In the genomic region with DNA sequence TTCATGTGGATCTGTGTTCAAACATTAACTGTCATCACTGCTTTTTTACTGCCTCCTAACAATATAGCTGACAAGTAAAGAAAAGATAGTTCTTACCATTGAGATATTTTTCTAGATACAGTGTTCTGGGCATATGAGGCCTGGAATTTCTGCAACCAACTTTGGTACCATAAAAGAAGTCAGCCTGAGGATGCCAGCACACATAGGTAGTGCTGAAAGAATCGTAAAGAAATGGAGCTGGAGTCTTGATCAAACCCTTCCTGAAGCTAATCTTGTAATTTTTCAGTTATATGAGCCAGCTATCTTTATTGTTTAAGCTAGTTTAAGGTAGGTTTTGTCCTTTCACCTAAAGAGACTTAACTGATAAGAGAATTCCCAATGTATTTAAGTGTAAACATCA, we compare ENCODE assay signal across 2 cellular contexts.
TF ChIP-seq lines count a peak whose summit lies in the region.

No MANE protein-coding gene starts in this region.

TF ChIP-seq in HCT116, 20 proteins besides CTCF, POLR2A, EP300 and RAD21 (continued from another document):
- no peak for TF ChIP-seq CEBPB (IDR thresholded peaks at IDR 0.05; ENCODE audit: low read depth)
- no peak for TF ChIP-seq ZNF274 (IDR thresholded peaks at IDR 0.05; ENCODE audit: low read depth, low read length)
- no peak for TF ChIP-seq ZFX (IDR thresholded peaks at IDR 0.05)
- TF ChIP-seq EZH2phosphoT487 (IDR thresholded peaks at IDR 0.05; ENCODE audit: borderline replicate concordance), result no peak
- TF ChIP-seq, protein P1, sequence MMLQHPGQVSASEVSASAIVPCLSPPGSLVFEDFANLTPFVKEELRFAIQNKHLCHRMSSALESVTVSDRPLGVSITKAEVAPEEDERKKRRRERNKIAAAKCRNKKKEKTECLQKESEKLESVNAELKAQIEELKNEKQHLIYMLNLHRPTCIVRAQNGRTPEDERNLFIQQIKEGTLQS (IDR thresholded peaks at IDR 0.05), result no peak

TF ChIP-seq in liver, 16 proteins besides CTCF, POLR2A, EP300 and RAD21 (continued from another document):
- TF ChIP-seq, protein P1 (IDR thresholded peaks at IDR 0.05), result no peak
